ENCODE assay signal across 14 cellular contexts in the genomic region with DNA sequence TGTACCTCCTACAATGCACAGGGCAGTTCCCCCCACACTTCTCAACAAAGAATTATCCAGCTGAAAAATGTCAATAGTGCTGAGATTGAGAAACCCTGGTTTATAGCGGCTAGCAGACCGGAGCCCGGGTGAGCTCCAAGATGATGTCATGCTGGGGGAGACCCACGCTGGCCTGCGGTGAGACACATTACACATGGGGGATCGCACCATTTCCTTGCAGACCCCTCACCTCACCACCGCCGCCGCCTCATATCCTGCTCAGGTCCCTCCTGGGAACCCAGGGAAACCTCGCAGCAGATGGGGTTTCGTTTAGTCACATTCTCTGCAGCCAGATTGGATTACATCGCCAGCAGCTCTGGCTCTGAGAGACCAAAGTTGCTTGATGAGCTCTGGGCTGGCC. TPM values are rescaled to one million over a fixed set of nuclear protein-coding genes. Genes with fewer than 3 reads are reported as not detected.
DNase-seq lines count a peak whose midpoint lies in the region; ATAC-seq and TF ChIP-seq lines count a peak whose summit lies in the region.
"Had no signal": no experiment of that assay in that cellular context is flagged by ENCODE, and none has a peak within 500 bp of the region (broad histone marks: within the 10 kb centered on the region; RNA-seq: fewer than 3 reads in every experiment).

No MANE protein-coding gene starts in this region.

- H3K36me3 ChIP-seq in heart right ventricle: no peaks in the 10 kb centered on the region
- H3K36me3 ChIP-seq: pancreas, thoracic aorta had no signal

- no peak for TF ChIP-seq CTCF in heart right ventricle (IDR thresholded peaks at IDR 0.05)

- peak in 7 of 8 donors; percentile 39 to 86 (median 59) for ATAC-seq in heart right ventricle
- ATAC-seq in GM21737 (IDR thresholded peaks at IDR 0.05; ENCODE audit: unreplicated experiment): no peak
- no peak for ATAC-seq in HG03280 (IDR thresholded peaks at IDR 0.05; ENCODE audit: unreplicated experiment)
- ATAC-seq: pancreas, SK-N-SH treated with all-trans-retinoic acid at 6 μM for 48 hours had no signal

- no peak overlapping the region for H3K4me3 ChIP-seq in heart right ventricle
- H3K4me3 ChIP-seq: coronary artery, pancreas, thoracic aorta had no signal

- no peaks in the 10 kb centered on the region for H3K4me1 ChIP-seq in heart right ventricle
- H3K4me1 ChIP-seq: pancreas had no signal

- no peaks in the 10 kb centered on the region for H3K9me3 ChIP-seq in heart right ventricle
- H3K9me3 ChIP-seq: pancreas, thoracic aorta had no signal

- H3K27ac ChIP-seq in heart right ventricle: peak overlapping the region in 5 of 10 donors; percentile 21 to 48 (median 22)
- H3K27ac ChIP-seq: coronary artery, pancreas, thoracic aorta had no signal

- peaks cover 0 to 21% (median 4%) of the 10 kb centered on the region in 7 donors for H3K27me3 ChIP-seq in heart right ventricle
- H3K27me3 ChIP-seq: pancreas had no signal

- intact Hi-C loops in heart right ventricle (cut with DNase I): no loop called here

- DNase-seq in Daoy (ENCODE audit: low read depth): peak; percentile 96
- DNase-seq in T1000 (lab: John Stamatoyannopoulos, UW): peak; percentile 40
- DNase-seq in heart right ventricle: peak; percentile 13 to 40
- peak; percentile 59 for DNase-seq in retina
- DNase-seq in OCI-M2 (lab: John Stamatoyannopoulos, UW; ENCODE audit: unreplicated experiment): no peak
- DNase-seq in activated CD4-positive, alpha-beta T cell treated with anti-CD3 and anti-CD28 coated beads, Interleukin-2, amount 50 U/mL, for 4 hours: no peak
- DNase-seq: activated CD4-positive, CD25-positive, alpha-beta regulatory T cell; DMS53 had no signal

- WGBS in heart right ventricle, 2 donors: 49 to 67% methylated on average over 12 of the region's 12 CpGs

RNA-seq across cellular contexts. Expression of a gene that starts 14.7 kb away (rescaled TPM):
- 133 and 159 TPM in 2 replicates for total RNA-seq in Daoy (2014; rRNA removed; shearing (Covaris generic))
- 100 to 1,000 TPM in 1 of 10 donors, 10 to 100 TPM in 1, 1 to 10 TPM in 7, under 1 TPM in 1; 0.41 to 120 (median 5.7) TPM for total RNA-seq in heart right ventricle
- 10 to 100 TPM in 1 of 2 donors, under 1 TPM in 1; 0.51 to 12.1 TPM for polyA plus RNA-seq in heart right ventricle

Comparison
In these comparisons a context has a peak if more than half of its experiments do, and no peak if none do; other contexts are left out.
1. DNase-seq: peak in Daoy (single experiment), T1000 (single experiment), heart right ventricle (2 of 2) and retina (single experiment); none in OCI-M2 (single experiment) and activated CD4-positive, alpha-beta T cell treated with anti-CD3 and anti-CD28 coated beads, Interleukin-2, amount 50 U/mL, for 4 hours (0 of 2).
2. ATAC-seq: peak in heart right ventricle (7 of 8); none in GM21737 (single experiment) and HG03280 (single experiment).